ENCODE assay signal across 2 cellular contexts in the genomic region with DNA sequence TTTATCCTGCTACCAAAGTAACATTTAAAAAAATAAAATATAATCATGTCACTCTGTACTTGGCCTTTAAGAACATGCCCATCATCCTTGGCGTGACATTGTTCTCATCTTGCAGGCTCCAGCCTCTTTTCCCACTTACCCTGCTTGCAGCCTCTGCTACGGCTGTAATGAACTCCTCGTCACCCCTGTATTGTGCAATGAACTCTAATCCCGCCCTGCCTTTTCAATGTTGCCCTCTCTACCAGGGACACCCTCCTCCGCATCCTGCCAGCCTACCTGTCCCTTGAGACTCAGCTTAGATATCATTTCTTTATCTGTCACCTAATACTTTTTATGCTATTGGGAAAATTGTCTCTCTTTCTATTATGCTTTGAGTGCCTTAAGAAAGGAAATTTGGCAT.
TF ChIP-seq lines count a peak whose summit lies in the region.

No MANE protein-coding gene starts in this region.

TF ChIP-seq in SK-N-SH, 30 proteins besides CTCF, POLR2A, EP300 and RAD21:
- TF ChIP-seq, protein P1, sequence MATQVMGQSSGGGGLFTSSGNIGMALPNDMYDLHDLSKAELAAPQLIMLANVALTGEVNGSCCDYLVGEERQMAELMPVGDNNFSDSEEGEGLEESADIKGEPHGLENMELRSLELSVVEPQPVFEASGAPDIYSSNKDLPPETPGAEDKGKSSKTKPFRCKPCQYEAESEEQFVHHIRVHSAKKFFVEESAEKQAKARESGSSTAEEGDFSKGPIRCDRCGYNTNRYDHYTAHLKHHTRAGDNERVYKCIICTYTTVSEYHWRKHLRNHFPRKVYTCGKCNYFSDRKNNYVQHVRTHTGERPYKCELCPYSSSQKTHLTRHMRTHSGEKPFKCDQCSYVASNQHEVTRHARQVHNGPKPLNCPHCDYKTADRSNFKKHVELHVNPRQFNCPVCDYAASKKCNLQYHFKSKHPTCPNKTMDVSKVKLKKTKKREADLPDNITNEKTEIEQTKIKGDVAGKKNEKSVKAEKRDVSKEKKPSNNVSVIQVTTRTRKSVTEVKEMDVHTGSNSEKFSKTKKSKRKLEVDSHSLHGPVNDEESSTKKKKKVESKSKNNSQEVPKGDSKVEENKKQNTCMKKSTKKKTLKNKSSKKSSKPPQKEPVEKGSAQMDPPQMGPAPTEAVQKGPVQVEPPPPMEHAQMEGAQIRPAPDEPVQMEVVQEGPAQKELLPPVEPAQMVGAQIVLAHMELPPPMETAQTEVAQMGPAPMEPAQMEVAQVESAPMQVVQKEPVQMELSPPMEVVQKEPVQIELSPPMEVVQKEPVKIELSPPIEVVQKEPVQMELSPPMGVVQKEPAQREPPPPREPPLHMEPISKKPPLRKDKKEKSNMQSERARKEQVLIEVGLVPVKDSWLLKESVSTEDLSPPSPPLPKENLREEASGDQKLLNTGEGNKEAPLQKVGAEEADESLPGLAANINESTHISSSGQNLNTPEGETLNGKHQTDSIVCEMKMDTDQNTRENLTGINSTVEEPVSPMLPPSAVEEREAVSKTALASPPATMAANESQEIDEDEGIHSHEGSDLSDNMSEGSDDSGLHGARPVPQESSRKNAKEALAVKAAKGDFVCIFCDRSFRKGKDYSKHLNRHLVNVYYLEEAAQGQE (IDR thresholded peaks at IDR 0.05; ENCODE audit: low read depth, low read length) = no peak
- no peak for TF ChIP-seq POLR2AphosphoS5 (IDR thresholded peaks at IDR 0.05; ENCODE audit: low read depth, low read length)
- TF ChIP-seq, protein P2, sequence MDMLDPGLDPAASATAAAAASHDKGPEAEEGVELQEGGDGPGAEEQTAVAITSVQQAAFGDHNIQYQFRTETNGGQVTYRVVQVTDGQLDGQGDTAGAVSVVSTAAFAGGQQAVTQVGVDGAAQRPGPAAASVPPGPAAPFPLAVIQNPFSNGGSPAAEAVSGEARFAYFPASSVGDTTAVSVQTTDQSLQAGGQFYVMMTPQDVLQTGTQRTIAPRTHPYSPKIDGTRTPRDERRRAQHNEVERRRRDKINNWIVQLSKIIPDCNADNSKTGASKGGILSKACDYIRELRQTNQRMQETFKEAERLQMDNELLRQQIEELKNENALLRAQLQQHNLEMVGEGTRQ (IDR thresholded peaks at IDR 0.05; ENCODE audit: borderline replicate concordance, low read depth, low read length) = no peak
- no peak for TF ChIP-seq NRF1 (IDR thresholded peaks at IDR 0.05; ENCODE audit: low read depth, low read length)
- no peak for TF ChIP-seq CHD2 (IDR thresholded peaks at IDR 0.05; ENCODE audit: low read length, partially characterized antibody)
- no peak for TF ChIP-seq FOXM1 (IDR thresholded peaks at IDR 0.05; ENCODE audit: low read depth)
- no peak for TF ChIP-seq FOSL2 (IDR thresholded peaks at IDR 0.05; ENCODE audit: borderline replicate concordance, low read depth)
- no peak for TF ChIP-seq MXI1 (IDR thresholded peaks at IDR 0.05; ENCODE audit: low read depth, low read length)
- TF ChIP-seq GATA2 (CRISPR knock-in tag; IDR thresholded peaks at IDR 0.05) = no peak
- TF ChIP-seq SIN3A (IDR thresholded peaks at IDR 0.05; ENCODE audit: borderline replicate concordance, low read depth, low read length) = no peak
- no peak for TF ChIP-seq RCOR1 (IDR thresholded peaks at IDR 0.05; ENCODE audit: low read length)
- TF ChIP-seq, protein P3, sequence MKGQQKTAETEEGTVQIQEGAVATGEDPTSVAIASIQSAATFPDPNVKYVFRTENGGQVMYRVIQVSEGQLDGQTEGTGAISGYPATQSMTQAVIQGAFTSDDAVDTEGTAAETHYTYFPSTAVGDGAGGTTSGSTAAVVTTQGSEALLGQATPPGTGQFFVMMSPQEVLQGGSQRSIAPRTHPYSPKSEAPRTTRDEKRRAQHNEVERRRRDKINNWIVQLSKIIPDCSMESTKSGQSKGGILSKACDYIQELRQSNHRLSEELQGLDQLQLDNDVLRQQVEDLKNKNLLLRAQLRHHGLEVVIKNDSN (IDR thresholded peaks at IDR 0.05; ENCODE audit: borderline replicate concordance, low read depth) = no peak
- TF ChIP-seq YY1 (IDR thresholded peaks at IDR 0.05; ENCODE audit: low read depth) = no peak
- no peak for TF ChIP-seq SMC3 (IDR thresholded peaks at IDR 0.05; ENCODE audit: low read depth, low read length)
- TF ChIP-seq, protein P4, sequence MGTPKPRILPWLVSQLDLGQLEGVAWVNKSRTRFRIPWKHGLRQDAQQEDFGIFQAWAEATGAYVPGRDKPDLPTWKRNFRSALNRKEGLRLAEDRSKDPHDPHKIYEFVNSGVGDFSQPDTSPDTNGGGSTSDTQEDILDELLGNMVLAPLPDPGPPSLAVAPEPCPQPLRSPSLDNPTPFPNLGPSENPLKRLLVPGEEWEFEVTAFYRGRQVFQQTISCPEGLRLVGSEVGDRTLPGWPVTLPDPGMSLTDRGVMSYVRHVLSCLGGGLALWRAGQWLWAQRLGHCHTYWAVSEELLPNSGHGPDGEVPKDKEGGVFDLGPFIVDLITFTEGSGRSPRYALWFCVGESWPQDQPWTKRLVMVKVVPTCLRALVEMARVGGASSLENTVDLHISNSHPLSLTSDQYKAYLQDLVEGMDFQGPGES (IDR thresholded peaks at IDR 0.05; ENCODE audit: low read depth, low read length) = no peak
- TF ChIP-seq TAF1 (IDR thresholded peaks at IDR 0.05; ENCODE audit: borderline replicate concordance, low read depth, low read length) = no peak
- TF ChIP-seq, protein P5, sequence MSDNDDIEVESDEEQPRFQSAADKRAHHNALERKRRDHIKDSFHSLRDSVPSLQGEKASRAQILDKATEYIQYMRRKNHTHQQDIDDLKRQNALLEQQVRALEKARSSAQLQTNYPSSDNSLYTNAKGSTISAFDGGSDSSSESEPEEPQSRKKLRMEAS (IDR thresholded peaks at IDR 0.05; ENCODE audit: low read depth) = no peak

TF ChIP-seq in SK-N-SH treated with all-trans-retinoic acid at 6 μM for 48 hours, 23 proteins besides CTCF, POLR2A, EP300 and RAD21 (continued from another document):
- TF ChIP-seq, protein P6, sequence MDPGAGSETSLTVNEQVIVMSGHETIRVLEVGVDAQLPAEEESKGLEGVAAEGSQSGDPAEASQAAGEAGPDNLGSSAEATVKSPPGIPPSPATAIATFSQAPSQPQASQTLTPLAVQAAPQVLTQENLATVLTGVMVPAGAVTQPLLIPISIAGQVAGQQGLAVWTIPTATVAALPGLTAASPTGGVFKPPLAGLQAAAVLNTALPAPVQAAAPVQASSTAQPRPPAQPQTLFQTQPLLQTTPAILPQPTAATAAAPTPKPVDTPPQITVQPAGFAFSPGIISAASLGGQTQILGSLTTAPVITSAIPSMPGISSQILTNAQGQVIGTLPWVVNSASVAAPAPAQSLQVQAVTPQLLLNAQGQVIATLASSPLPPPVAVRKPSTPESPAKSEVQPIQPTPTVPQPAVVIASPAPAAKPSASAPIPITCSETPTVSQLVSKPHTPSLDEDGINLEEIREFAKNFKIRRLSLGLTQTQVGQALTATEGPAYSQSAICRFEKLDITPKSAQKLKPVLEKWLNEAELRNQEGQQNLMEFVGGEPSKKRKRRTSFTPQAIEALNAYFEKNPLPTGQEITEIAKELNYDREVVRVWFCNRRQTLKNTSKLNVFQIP (CRISPR knock-in tag; IDR thresholded peaks at IDR 0.05; ENCODE audit: borderline replicate concordance, low read depth) = no peak
- TF ChIP-seq OSR1 (CRISPR knock-in tag; IDR thresholded peaks at IDR 0.05) (no peak), SNAI2 (CRISPR knock-in tag; IDR thresholded peaks at IDR 0.05) (no peak), ZFP30 (CRISPR knock-in tag; IDR thresholded peaks at IDR 0.05) (no peak), BACH2 (CRISPR knock-in tag; IDR thresholded peaks at IDR 0.05; ENCODE audit: borderline replicate concordance) (no peak), CSDC2 (CRISPR knock-in tag; IDR thresholded peaks at IDR 0.05) (no peak), RARB (CRISPR knock-in tag; IDR thresholded peaks at IDR 0.05) (no peak), ZNF8 (CRISPR knock-in tag; IDR thresholded peaks at IDR 0.05) (no peak), ZNF70 (CRISPR knock-in tag; IDR thresholded peaks at IDR 0.05) (no peak), TOX (CRISPR knock-in tag; IDR thresholded peaks at IDR 0.05; ENCODE audit: borderline replicate concordance) (no peak), PPARA (CRISPR knock-in tag; IDR thresholded peaks at IDR 0.05; ENCODE audit: borderline replicate concordance) (no peak)
- TF ChIP-seq, protein P7, sequence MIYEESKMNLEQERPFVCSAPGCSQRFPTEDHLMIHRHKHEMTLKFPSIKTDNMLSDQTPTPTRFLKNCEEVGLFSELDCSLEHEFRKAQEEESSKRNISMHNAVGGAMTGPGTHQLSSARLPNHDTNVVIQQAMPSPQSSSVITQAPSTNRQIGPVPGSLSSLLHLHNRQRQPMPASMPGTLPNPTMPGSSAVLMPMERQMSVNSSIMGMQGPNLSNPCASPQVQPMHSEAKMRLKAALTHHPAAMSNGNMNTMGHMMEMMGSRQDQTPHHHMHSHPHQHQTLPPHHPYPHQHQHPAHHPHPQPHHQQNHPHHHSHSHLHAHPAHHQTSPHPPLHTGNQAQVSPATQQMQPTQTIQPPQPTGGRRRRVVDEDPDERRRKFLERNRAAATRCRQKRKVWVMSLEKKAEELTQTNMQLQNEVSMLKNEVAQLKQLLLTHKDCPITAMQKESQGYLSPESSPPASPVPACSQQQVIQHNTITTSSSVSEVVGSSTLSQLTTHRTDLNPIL (CRISPR knock-in tag; IDR thresholded peaks at IDR 0.05; ENCODE audit: low read depth) = no peak
- TF ChIP-seq, protein P8, sequence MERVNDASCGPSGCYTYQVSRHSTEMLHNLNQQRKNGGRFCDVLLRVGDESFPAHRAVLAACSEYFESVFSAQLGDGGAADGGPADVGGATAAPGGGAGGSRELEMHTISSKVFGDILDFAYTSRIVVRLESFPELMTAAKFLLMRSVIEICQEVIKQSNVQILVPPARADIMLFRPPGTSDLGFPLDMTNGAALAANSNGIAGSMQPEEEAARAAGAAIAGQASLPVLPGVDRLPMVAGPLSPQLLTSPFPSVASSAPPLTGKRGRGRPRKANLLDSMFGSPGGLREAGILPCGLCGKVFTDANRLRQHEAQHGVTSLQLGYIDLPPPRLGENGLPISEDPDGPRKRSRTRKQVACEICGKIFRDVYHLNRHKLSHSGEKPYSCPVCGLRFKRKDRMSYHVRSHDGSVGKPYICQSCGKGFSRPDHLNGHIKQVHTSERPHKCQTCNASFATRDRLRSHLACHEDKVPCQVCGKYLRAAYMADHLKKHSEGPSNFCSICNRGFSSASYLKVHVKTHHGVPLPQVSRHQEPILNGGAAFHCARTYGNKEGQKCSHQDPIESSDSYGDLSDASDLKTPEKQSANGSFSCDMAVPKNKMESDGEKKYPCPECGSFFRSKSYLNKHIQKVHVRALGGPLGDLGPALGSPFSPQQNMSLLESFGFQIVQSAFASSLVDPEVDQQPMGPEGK (CRISPR knock-in tag; IDR thresholded peaks at IDR 0.05; ENCODE audit: borderline replicate concordance) = no peak
